Comparison of ENCODE assay signal across 16 cellular contexts in genomic region chr2:25528173-25528572, GRCh38.
DNase-seq lines count a peak whose midpoint lies in the region; TF ChIP-seq lines count a peak whose summit lies in the region.
"Had no signal": no experiment of that assay in that cellular context is flagged by ENCODE, and none has a peak within 500 bp of the region (broad histone marks: within the 10 kb centered on the region; RNA-seq: fewer than 3 reads in every experiment).

No MANE protein-coding gene starts in this region.

- no peaks in the 10 kb centered on the region for H3K79me2 ChIP-seq in mammary epithelial cell (ENCODE audit: insufficient read depth, low read length)

- DNase-seq in COLO829 (ENCODE audit: low spot score) (peak; percentile 71), NCI-H226 (peak; percentile 33), mammary epithelial cell (peak; percentile 75), kidney tubule cell (ENCODE audit: low spot score) (peak; percentile 18), NCI-H524 treated with DMSO at 0.1 percent for 48 hours (lab: John Stamatoyannopoulos, UW) (no peak), NCI-H526 treated with DMSO at 0.1 percent for 48 hours (lab: John Stamatoyannopoulos, UW) (no peak), adrenal gland (no peak), KBM-7 (no peak)
- DNase-seq: activated CD4-positive, alpha-beta T cell treated with anti-CD3 and anti-CD28 coated beads, Interleukin-2, amount 10 ng/mL, durations not matched to agents 7 days and 5 days; anterior cingulate cortex; DMS79 treated with DMSO at 0.1 percent for 48 hours; head of caudate nucleus; NCI-H1105; NCI-H446; psoas muscle; stimulated activated CD4-positive, alpha-beta T cell treated with anti-CD3 and anti-CD28 coated beads, Interleukin-4, amount 100 ng/mL, for 4 hours had no signal

- BruUV-seq in mammary epithelial cell (replicated peaks; lab: Mats Ljungman, UMichigan), result no TSS peak

- CTCF ChIA-PET in mammary epithelial cell (lab: Charles Lee; ENCODE audit: low non-redundant PET), result no interaction called here

- no peak for TF ChIP-seq POLR2A in adrenal gland (IDR thresholded peaks at IDR 0.05)

- no peaks in the 10 kb centered on the region for H4K20me1 ChIP-seq in mammary epithelial cell (ENCODE audit: insufficient read depth, low read length)

- in situ Hi-C loops in mammary epithelial cell (cut with MboI; ENCODE audit: low sequenced_read_pairs in 2 of 2) (no loop called here), KBM-7 (cut with MboI; ENCODE audit: low pct_unique_long_range_greater_than_20kb, low sequenced_read_pairs) (no loop called here)

- H3K36me3 ChIP-seq in mammary epithelial cell (ENCODE audit: insufficient read depth, low read length), result peaks cover 2% of the 10 kb centered on the region
- no peaks in the 10 kb centered on the region for H3K36me3 ChIP-seq in adrenal gland (replicated peaks in 1 of 2)

- H3K9ac ChIP-seq in mammary epithelial cell (ENCODE audit: insufficient read depth, low read length), result no peak overlapping the region

- H3K27ac ChIP-seq in mammary epithelial cell (ENCODE audit: insufficient read depth, low read depth, low read length), result peak overlapping the region; percentile 51
- H3K27ac ChIP-seq in adrenal gland, result no peak overlapping the region
- H3K27ac ChIP-seq: psoas muscle had no signal

- H3K4me1 ChIP-seq in mammary epithelial cell (ENCODE audit: insufficient read depth, low read length) (peaks cover 13% of the 10 kb centered on the region), adrenal gland (replicated peaks in 1 of 2) (no peaks in the 10 kb centered on the region)
- H3K4me1 ChIP-seq: psoas muscle had no signal

- intact Hi-C loops in mammary epithelial cell (cut with micrococcal nuclease) (loop anchor here (10.0 kb wide), 1 partner anchor 283 kb away; no protein-coding TSS in a partner anchor), adrenal gland (cut with DNase I) (loop anchor here in 1 of 2 donors (10.0 kb wide), 1 partner anchor 163 kb away; no protein-coding TSS in a partner anchor)

- no peak overlapping the region for H2AFZ ChIP-seq in mammary epithelial cell (ENCODE audit: low read depth, low read length)

- peak overlapping the region in 1 of 3 experiments; percentile 37 for H3K4me3 ChIP-seq in mammary epithelial cell (replicated peaks in 1 of 3; ENCODE audit: insufficient read depth in 1 of 3, low read depth in 2 of 3, low read length in 3 of 3)
- H3K4me3 ChIP-seq in adrenal gland, result no peak overlapping the region
- H3K4me3 ChIP-seq: psoas muscle had no signal

- H3K9me3 ChIP-seq in mammary epithelial cell (replicated peaks; ENCODE audit: insufficient read depth, low read length), result no peaks in the 10 kb centered on the region
- no peaks in the 10 kb centered on the region for H3K9me3 ChIP-seq in adrenal gland (replicated peaks in 1 of 3)
- H3K9me3 ChIP-seq: psoas muscle had no signal

- 3% methylated on average over 4 of the region's 4 CpGs for WGBS in mammary epithelial cell (ENCODE audit: low coverage, missing lambda C conversion rate)
- 87 to 94% (median 93%) methylated on average over 4 of the region's 4 CpGs for whole genome bisulfite sequencing in adrenal gland, 4 donors

- TF ChIP-seq CTCF in mammary epithelial cell (conservative IDR thresholded peaks at IDR 0.05 in 1 of 2, IDR thresholded peaks at IDR 0.05 in 1 of 2; ENCODE audit: extremely low read depth in 1 of 2, insufficient read depth in 1 of 2, low read depth in 1 of 2, low read length in 2 of 2) (no peak), adrenal gland (IDR thresholded peaks at IDR 0.05) (no peak)

- H3K27me3 ChIP-seq in mammary epithelial cell (ENCODE audit: insufficient read depth, low read length) (no peaks in the 10 kb centered on the region), adrenal gland (no peaks in the 10 kb centered on the region)

- dilution Hi-C loops in mammary epithelial cell (cut with HindIII; ENCODE audit: low sequenced_read_pairs), result no loop called here

- peak overlapping the region; percentile 73 for H3K4me2 ChIP-seq in mammary epithelial cell (ENCODE audit: insufficient read depth, low read depth, low read length)

Comparison
In these comparisons a context has a peak if more than half of its experiments do, and no peak if none do; other contexts are left out.
1. DNase-seq: peak in COLO829 (single experiment), NCI-H226 (single experiment), mammary epithelial cell (single experiment) and kidney tubule cell (single experiment); none in NCI-H524 treated with DMSO at 0.1 percent for 48 hours (single experiment), NCI-H526 treated with DMSO at 0.1 percent for 48 hours (single experiment), adrenal gland (0 of 7) and KBM-7 (single experiment).